Comparison of ENCODE assay signal across 17 cellular contexts in genomic region chr4:40594261-40595178, GRCh38. TPM values are rescaled to one million over a fixed set of nuclear protein-coding genes. Genes with fewer than 3 reads are reported as not detected.
A peak's percentile ranks its signal among the peaks of the same experiment; 100 is the strongest.
DNase-seq lines count a peak whose midpoint lies in the region; ATAC-seq and TF ChIP-seq lines count a peak whose summit lies in the region.
"Had no signal": no experiment of that assay in that cellular context is flagged by ENCODE, and none has a peak within 500 bp of the region (broad histone marks: within the 10 kb centered on the region; RNA-seq: fewer than 3 reads in every experiment).

No MANE protein-coding gene starts in this region.

- no peaks in the 10 kb centered on the region for H3K27me3 Mint-ChIP-seq in dendritic cell treated with granulocyte-macrophage colony-stimulating factor and Interleukin-4, amounts not matched to agents 40 ng/mL and 50 ng/mL, for 4 days
- H3K27me3 Mint-ChIP-seq in activated T-helper 17 cell treated with anti-CD3 and anti-CD28 coated beads, Interleukin-2, amount 50 U/mL, for 72 hours: peaks cover 4% of the 10 kb centered on the region
- H3K27me3 Mint-ChIP-seq: activated naive CD8-positive, alpha-beta T cell treated with anti-CD3 and anti-CD28 coated beads for 36 hours; stimulated activated memory B cell treated with anti-CD40 and anti-IgM and Interleukin-4, amounts not matched to agents 10 μg/mL and 1 μg/mL and 100 μg/mL, for 72 hours had no signal

- H3K36me3 Mint-ChIP-seq in dendritic cell treated with granulocyte-macrophage colony-stimulating factor and Interleukin-4, amounts not matched to agents 40 ng/mL and 50 ng/mL, for 4 days (ENCODE audit: low read depth): peaks cover 93% of the 10 kb centered on the region
- no peaks in the 10 kb centered on the region for H3K36me3 Mint-ChIP-seq in activated T-helper 17 cell treated with anti-CD3 and anti-CD28 coated beads, Interleukin-2, amount 50 U/mL, for 72 hours (ENCODE audit: low read depth)
- H3K36me3 Mint-ChIP-seq: activated naive CD8-positive, alpha-beta T cell treated with anti-CD3 and anti-CD28 coated beads for 36 hours had no signal

- H3K4me1 Mint-ChIP-seq in dendritic cell treated with granulocyte-macrophage colony-stimulating factor and Interleukin-4, amounts not matched to agents 40 ng/mL and 50 ng/mL, for 4 days (ENCODE audit: low read depth): peaks cover 46% of the 10 kb centered on the region
- H3K4me1 Mint-ChIP-seq in activated T-helper 17 cell treated with anti-CD3 and anti-CD28 coated beads, Interleukin-2, amount 50 U/mL, for 72 hours: no peaks in the 10 kb centered on the region
- H3K4me1 Mint-ChIP-seq: activated naive CD8-positive, alpha-beta T cell treated with anti-CD3 and anti-CD28 coated beads for 36 hours had no signal

- intact Hi-C loops in dendritic cell treated with granulocyte-macrophage colony-stimulating factor and Interleukin-4, amounts not matched to agents 40 ng/mL and 50 ng/mL, for 4 days (cut with micrococcal nuclease): no loop called here

- ATAC-seq in omental fat pad (ENCODE audit: low FRiP score) (peak; percentile 88), HG02870 (IDR thresholded peaks at IDR 0.05; ENCODE audit: unreplicated experiment) (no peak), HG02571 (IDR thresholded peaks at IDR 0.05; ENCODE audit: unreplicated experiment) (no peak)
- no peak for ATAC-seq in activated T-helper 17 cell treated with anti-CD3 and anti-CD28 coated beads, Interleukin-2, amount 50 U/mL, for 72 hours (replicated peaks)
- ATAC-seq: activated CD4-positive, CD25-positive, alpha-beta regulatory T cell treated with anti-CD3 and anti-CD28 coated beads, Interleukin-2, amount 50 U/mL, for 24 hours; HCT116; stimulated activated memory B cell treated with anti-CD40 and anti-IgM and Interleukin-4, amounts not matched to agents 10 μg/mL and 1 μg/mL and 100 μg/mL, for 72 hours had no signal

- no peak overlapping the region for H3K4me3 Mint-ChIP-seq in dendritic cell treated with granulocyte-macrophage colony-stimulating factor and Interleukin-4, amounts not matched to agents 40 ng/mL and 50 ng/mL, for 4 days
- no peak overlapping the region for H3K4me3 Mint-ChIP-seq in activated T-helper 17 cell treated with anti-CD3 and anti-CD28 coated beads, Interleukin-2, amount 50 U/mL, for 72 hours
- H3K4me3 Mint-ChIP-seq: activated naive CD8-positive, alpha-beta T cell treated with anti-CD3 and anti-CD28 coated beads for 36 hours; stimulated activated memory B cell treated with anti-CD40 and anti-IgM and Interleukin-4, amounts not matched to agents 10 μg/mL and 1 μg/mL and 100 μg/mL, for 72 hours had no signal

- H3K9me3 Mint-ChIP-seq in dendritic cell treated with granulocyte-macrophage colony-stimulating factor and Interleukin-4, amounts not matched to agents 40 ng/mL and 50 ng/mL, for 4 days: no peaks in the 10 kb centered on the region
- H3K9me3 Mint-ChIP-seq in activated T-helper 17 cell treated with anti-CD3 and anti-CD28 coated beads, Interleukin-2, amount 50 U/mL, for 72 hours: no peaks in the 10 kb centered on the region
- H3K9me3 Mint-ChIP-seq: activated naive CD8-positive, alpha-beta T cell treated with anti-CD3 and anti-CD28 coated beads for 36 hours; stimulated activated memory B cell treated with anti-CD40 and anti-IgM and Interleukin-4, amounts not matched to agents 10 μg/mL and 1 μg/mL and 100 μg/mL, for 72 hours had no signal

- H3K27ac Mint-ChIP-seq in dendritic cell treated with granulocyte-macrophage colony-stimulating factor and Interleukin-4, amounts not matched to agents 40 ng/mL and 50 ng/mL, for 4 days: peak overlapping the region; percentile 31
- no peak overlapping the region for H3K27ac Mint-ChIP-seq in activated T-helper 17 cell treated with anti-CD3 and anti-CD28 coated beads, Interleukin-2, amount 50 U/mL, for 72 hours
- H3K27ac Mint-ChIP-seq: activated naive CD8-positive, alpha-beta T cell treated with anti-CD3 and anti-CD28 coated beads for 36 hours; stimulated activated memory B cell treated with anti-CD40 and anti-IgM and Interleukin-4, amounts not matched to agents 10 μg/mL and 1 μg/mL and 100 μg/mL, for 72 hours had no signal

- DNase-seq in EL: peak; percentile 80
- DNase-seq in RKO (ENCODE audit: low spot score): peak; percentile 28
- DNase-seq in omental fat pad (ENCODE audit: low spot score): no peak
- no peak for DNase-seq in H4 (ENCODE audit: low spot score)
- DNase-seq: activated CD8-positive, alpha-beta memory T cell treated with anti-CD3 and anti-CD28 coated beads, Interleukin-2, amount 50 U/mL, for 48 hours; activated naive CD8-positive, alpha-beta T cell treated with anti-CD3 and anti-CD28 coated beads for 36 hours; dorsolateral prefrontal cortex; kidney glomerular epithelial cell; retina; stimulated activated CD4-positive, alpha-beta T cell treated with anti-CD3 and anti-CD28 coated beads, Interleukin-4, amount 100 ng/mL, for 24 hours had no signal

- TF ChIP-seq CTCF in omental fat pad (IDR thresholded peaks at IDR 0.05): no peak

RNA-seq across cellular contexts. Expression of gene RBM47, which starts 35.1 kb away (rescaled TPM):
- 100 to 1,000 TPM in 1 of 4 donors, 10 to 100 TPM in 3; 51.0 to 124 (median 55.5) TPM for total RNA-seq in omental fat pad
- total RNA-seq in H4 (2014; rRNA removed; shearing (Covaris generic)): 5.2 and 8.3 TPM in 2 replicates
- total RNA-seq in activated T-helper 17 cell treated with anti-CD3 and anti-CD28 coated beads, Interleukin-2, amount 50 U/mL, for 72 hours: under 1 TPM; 0.22 to 0.48 TPM

Comparison
In these comparisons a context has a peak if more than half of its experiments do, and no peak if none do; other contexts are left out.
1. DNase-seq: peak in EL (single experiment) and RKO (single experiment); none in omental fat pad (single experiment) and H4 (single experiment).